10 cellular contexts compared by ENCODE assay signal in genomic region chr7:99525713-99526440, GRCh38. TPM values are rescaled to one million over a fixed set of nuclear protein-coding genes. Genes with fewer than 3 reads are reported as not detected.
DNase-seq lines count a peak whose midpoint lies in the region; ATAC-seq and TF ChIP-seq lines count a peak whose summit lies in the region.
"Had no signal": no experiment of that assay in that cellular context is flagged by ENCODE, and none has a peak within 500 bp of the region (broad histone marks: within the 10 kb centered on the region; RNA-seq: fewer than 3 reads in every experiment).

No MANE protein-coding gene starts in this region.

- TF ChIP-seq CTCF in fibroblast of villous mesenchyme (IDR thresholded peaks at IDR 0.05; ENCODE audit: insufficient read depth, low read depth, low read length) (peak; percentile 40), upper lobe of right lung (IDR thresholded peaks at IDR 0.05) (peak; percentile 17), adrenal gland (IDR thresholded peaks at IDR 0.05) (peak in 1 of 6 experiments; percentile 2)

- peaks cover 41% of the 10 kb centered on the region for H3K36me3 ChIP-seq in upper lobe of right lung
- peaks cover 0 to 42% of the 10 kb centered on the region in 2 donors for H3K36me3 ChIP-seq in adrenal gland (replicated peaks in 1 of 2)

- TF ChIP-seq POLR2A in adrenal gland (IDR thresholded peaks at IDR 0.05) = no peak

- intact Hi-C loops in upper lobe of right lung (cut with DNase I) = no loop called here
- intact Hi-C loops in adrenal gland (cut with DNase I) = no loop called here

- H3K27ac ChIP-seq in upper lobe of right lung = no peak overlapping the region
- no peak overlapping the region for H3K27ac ChIP-seq in adrenal gland

- H3K27me3 ChIP-seq in upper lobe of right lung (no peaks in the 10 kb centered on the region), adrenal gland (no peaks in the 10 kb centered on the region)

- H3K4me3 ChIP-seq in fibroblast of villous mesenchyme (ENCODE audit: low read depth, low read length) (no peak overlapping the region), upper lobe of right lung (no peak overlapping the region), adrenal gland (no peak overlapping the region)

- DNase-seq in stimulated activated CD4-positive, alpha-beta T cell treated with anti-CD3 and anti-CD28 coated beads, Interleukin-12 subunit alpha, Interleukin-12 subunit beta, amount 100 ng/mL, for 4 hours = peak; percentile 11
- DNase-seq in stimulated activated CD4-positive, alpha-beta T cell treated with anti-CD3 and anti-CD28 coated beads, Interleukin-2, amount 100 ng/mL, for 48 hours = no peak
- DNase-seq in fibroblast of villous mesenchyme (ENCODE audit: low read depth) (peak; percentile 12), upper lobe of right lung (no peak), adrenal gland (no peak)
- DNase-seq: head of caudate nucleus, right cardiac atrium had no signal

- ATAC-seq in SK-N-SH treated with all-trans-retinoic acid at 6 μM for 48 hours (peak; percentile 83), upper lobe of right lung (peak; percentile 62), HG03520 (IDR thresholded peaks at IDR 0.05; ENCODE audit: unreplicated experiment) (no peak), GM21529 (IDR thresholded peaks at IDR 0.05; ENCODE audit: unreplicated experiment) (no peak)
- ATAC-seq: right cardiac atrium had no signal

- 93 to 95% (median 94%) methylated on average over 20 to 21 of the region's 21 CpGs for WGBS in adrenal gland, 4 donors

- no peaks in the 10 kb centered on the region for H3K4me1 ChIP-seq in upper lobe of right lung
- H3K4me1 ChIP-seq in adrenal gland (replicated peaks in 1 of 2) = no peaks in the 10 kb centered on the region

- H3K9me3 ChIP-seq in upper lobe of right lung (peaks cover 11% of the 10 kb centered on the region), adrenal gland (replicated peaks in 1 of 3) (peaks cover 0 to 8% (median 0%) of the 10 kb centered on the region in 3 donors)

TF ChIP-seq in SK-N-SH treated with all-trans-retinoic acid at 6 μM for 48 hours, 23 proteins besides CTCF, POLR2A, EP300 and RAD21 (continues in another document):
- TF ChIP-seq PPARA (CRISPR knock-in tag; IDR thresholded peaks at IDR 0.05; ENCODE audit: borderline replicate concordance) (no peak), PATZ1 (CRISPR knock-in tag; IDR thresholded peaks at IDR 0.05; ENCODE audit: borderline replicate concordance) (no peak), TOX (CRISPR knock-in tag; IDR thresholded peaks at IDR 0.05; ENCODE audit: borderline replicate concordance) (no peak), ZNF565 (CRISPR knock-in tag; conservative IDR thresholded peaks at IDR 0.05; ENCODE audit: low read depth) (no peak), TCF4 (CRISPR knock-in tag; IDR thresholded peaks at IDR 0.05; ENCODE audit: borderline replicate concordance) (no peak), ESRRG (CRISPR knock-in tag; IDR thresholded peaks at IDR 0.05) (no peak), POU6F1 (CRISPR knock-in tag; IDR thresholded peaks at IDR 0.05; ENCODE audit: borderline replicate concordance, low read depth) (no peak), GLIS3 (CRISPR knock-in tag; IDR thresholded peaks at IDR 0.05) (no peak), ZFP30 (CRISPR knock-in tag; IDR thresholded peaks at IDR 0.05) (no peak), CSDC2 (CRISPR knock-in tag; IDR thresholded peaks at IDR 0.05) (no peak), CSRNP3 (CRISPR knock-in tag; IDR thresholded peaks at IDR 0.05) (no peak), ZC3H10 (CRISPR knock-in tag; IDR thresholded peaks at IDR 0.05) (no peak), SNAI2 (CRISPR knock-in tag; IDR thresholded peaks at IDR 0.05) (no peak), ZNF70 (CRISPR knock-in tag; IDR thresholded peaks at IDR 0.05) (no peak), RARB (CRISPR knock-in tag; IDR thresholded peaks at IDR 0.05) (no peak), ISL1 (CRISPR knock-in tag; IDR thresholded peaks at IDR 0.05) (no peak), ZFP3 (CRISPR knock-in tag; IDR thresholded peaks at IDR 0.05) (no peak), TSHZ2 (CRISPR knock-in tag; IDR thresholded peaks at IDR 0.05) (no peak)

RNA-seq across cellular contexts. Expression of gene ZKSCAN5, which starts 21.4 kb away (rescaled TPM):
- total RNA-seq in fibroblast of villous mesenchyme = 11.6 and 17.7 TPM in 2 replicates
- total RNA-seq in upper lobe of right lung = 7.4 TPM
- total RNA-seq in adrenal gland = 1 to 10 TPM; 7.3 to 9.9 (median 8.7) TPM
- polyA plus RNA-seq in adrenal gland = 10 to 100 TPM in 1 of 3 donors, 1 to 10 TPM in 2; 4.5 to 12.1 (median 6.1) TPM

RNA-seq across cellular contexts. Expression of gene ZNF394, which starts 25.8 kb away (rescaled TPM):
- 22.5 and 30.2 TPM in 2 replicates for total RNA-seq in fibroblast of villous mesenchyme
- 34.5 TPM for total RNA-seq in upper lobe of right lung
- total RNA-seq in adrenal gland = 10 to 100 TPM; 11.8 to 29.5 (median 23.6) TPM
- 10 to 100 TPM; 10.5 to 31.0 (median 18.5) TPM for polyA plus RNA-seq in adrenal gland

RNA-seq across cellular contexts. Expression of gene FAM200A, which starts 26.0 kb away (rescaled TPM):
- 5.5 and 9.5 TPM in 2 replicates for total RNA-seq in fibroblast of villous mesenchyme
- 4.9 TPM for total RNA-seq in upper lobe of right lung
- total RNA-seq in adrenal gland = 1 to 10 TPM; 4.0 to 8.9 (median 6.4) TPM
- 10 to 100 TPM in 1 of 3 donors, 1 to 10 TPM in 2; 5.6 to 10.7 (median 9.3) TPM for polyA plus RNA-seq in adrenal gland

RNA-seq across cellular contexts. Expression of gene ZNF655, which starts 32.6 kb away (rescaled TPM):
- total RNA-seq in fibroblast of villous mesenchyme = 75.7 and 88.5 TPM in 2 replicates
- 63.1 TPM for total RNA-seq in upper lobe of right lung
- total RNA-seq in adrenal gland = 100 to 1,000 TPM in 2 of 8 donors, 10 to 100 TPM in 6; 44.9 to 132 (median 68.9) TPM
- polyA plus RNA-seq in adrenal gland = 10 to 100 TPM; 37.6 to 56.9 (median 49.3) TPM

RNA-seq across cellular contexts. Expression of gene ZNF789, which starts 53.2 kb away (rescaled TPM):
- 9.3 and 11.7 TPM in 2 replicates for total RNA-seq in fibroblast of villous mesenchyme
- total RNA-seq in upper lobe of right lung = 9.6 TPM
- total RNA-seq in adrenal gland = 10 to 100 TPM in 1 of 8 donors, 1 to 10 TPM in 7; 1.5 to 10.5 (median 6.2) TPM
- 10 to 100 TPM; 11.7 to 22.8 (median 18.0) TPM for polyA plus RNA-seq in adrenal gland

Comparison
In these comparisons a context has a peak if more than half of its experiments do, and no peak if none do; other contexts are left out.
1. DNase-seq: peak in stimulated activated CD4-positive, alpha-beta T cell treated with anti-CD3 and anti-CD28 coated beads, Interleukin-12 subunit alpha, Interleukin-12 subunit beta, amount 100 ng/mL, for 4 hours (single experiment) and fibroblast of villous mesenchyme (single experiment); none in stimulated activated CD4-positive, alpha-beta T cell treated with anti-CD3 and anti-CD28 coated beads, Interleukin-2, amount 100 ng/mL, for 48 hours (0 of 2), upper lobe of right lung (single experiment) and adrenal gland (0 of 7).
2. ATAC-seq: peak in SK-N-SH treated with all-trans-retinoic acid at 6 μM for 48 hours (single experiment) and upper lobe of right lung (single experiment); none in HG03520 (single experiment) and GM21529 (single experiment).